Comparison of ENCODE assay signal across 10 cellular contexts in genomic region chr11:111378185-111378772, GRCh38. TPM values are rescaled to one million over a fixed set of nuclear protein-coding genes. Genes with fewer than 3 reads are reported as not detected.
DNase-seq lines count a peak whose midpoint lies in the region; ATAC-seq and TF ChIP-seq lines count a peak whose summit lies in the region.
"Had no signal": no experiment of that assay in that cellular context is flagged by ENCODE, and none has a peak within 500 bp of the region (broad histone marks: within the 10 kb centered on the region; RNA-seq: fewer than 3 reads in every experiment).

No MANE protein-coding gene starts in this region.

- no peak overlapping the region for H3K4me3 Mint-ChIP-seq in GM23338

- no peak overlapping the region for H3K4me3 ChIP-seq in GM23338
- H3K4me3 ChIP-seq in mucosa of descending colon: no peak overlapping the region

- no peak for TF ChIP-seq POLR2A in erythroblast (IDR thresholded peaks at IDR 0.05; ENCODE audit: low read length)

- no peaks in the 10 kb centered on the region for H3K9me3 Mint-ChIP-seq in GM23338

- H3K79me2 ChIP-seq in GM23338 (replicated peaks; ENCODE audit: insufficient read depth): no peaks in the 10 kb centered on the region

- H4K20me1 ChIP-seq in GM23338 (replicated peaks; ENCODE audit: insufficient read depth): no peaks in the 10 kb centered on the region

- no peak overlapping the region for H3K27ac Mint-ChIP-seq in GM23338

- H3K27ac ChIP-seq in GM23338 (ENCODE audit: low read depth) (no peak overlapping the region), RWPE1 (peak overlapping the region; percentile 76)

- POLR2A ChIA-PET in RWPE1 (lab: Yijun Ruan, JAX; ENCODE audit: low non-redundant PET): no interaction called here

- no peaks in the 10 kb centered on the region for H3K36me3 Mint-ChIP-seq in GM23338 (ENCODE audit: low read depth)

- TF ChIP-seq CTCF in GM23338 (conservative IDR thresholded peaks at IDR 0.05; ENCODE audit: low read depth in 2 of 2): no peak
- TF ChIP-seq CTCF in RWPE1 (conservative IDR thresholded peaks at IDR 0.05; ENCODE audit: low read depth): no peak
- no peak for TF ChIP-seq CTCF in mucosa of descending colon (IDR thresholded peaks at IDR 0.05)

- H3K4me2 ChIP-seq in GM23338: no peak overlapping the region

- H3K9me3 ChIP-seq in mucosa of descending colon: no peaks in the 10 kb centered on the region

- H3K36me3 ChIP-seq in GM23338 (ENCODE audit: insufficient read depth): no peaks in the 10 kb centered on the region
- H3K36me3 ChIP-seq in mucosa of descending colon (ENCODE audit: low read depth): no peaks in the 10 kb centered on the region

- CTCF ChIA-PET in RWPE1 (lab: Yijun Ruan, JAX): interaction anchor here (0.6 to 1.2 kb wide), 2 partner anchors 42 to 45 kb away, joined by 3 to 4 read pairs; no protein-coding TSS in a partner anchor

- H3K27me3 Mint-ChIP-seq in GM23338 (ENCODE audit: insufficient read depth, low read depth, poor library complexity): peaks cover 2% of the 10 kb centered on the region

- H3K27me3 ChIP-seq in GM23338 (ENCODE audit: insufficient read depth): no peaks in the 10 kb centered on the region

- H3F3A ChIP-seq in GM23338 (replicated peaks; ENCODE audit: low read depth): no peaks in the 10 kb centered on the region

- ATAC-seq in GM23338: no peak
- peak; percentile 4 for ATAC-seq in mucosa of descending colon

- intact Hi-C loops in mucosa of descending colon (cut with DNase I, micrococcal nuclease): no loop called here
- intact Hi-C loops in head of caudate nucleus (cut with DNase I): no loop called here

- H3K9me2 ChIP-seq in GM23338 (ENCODE audit: insufficient read depth): 0 out of 2 replicates have a peak, but pooled peaks cover 11% of the 10 kb centered on the region

- H3K4me1 ChIP-seq in GM23338 (ENCODE audit: insufficient read depth) (no peaks in the 10 kb centered on the region), mucosa of descending colon (ENCODE audit: low read depth) (no peaks in the 10 kb centered on the region)

- peak overlapping the region; percentile 87; the same call in 1 of the 2 replicates for H2AFZ ChIP-seq in GM23338

- DNase-seq in NCI-H2107 treated with DMSO at 0.1 percent for 48 hours (lab: John Stamatoyannopoulos, UW; ENCODE audit: unreplicated experiment) (peak; percentile 29), NCI-H2107 (lab: John Stamatoyannopoulos, UW) (no peak), GM23338 (ENCODE audit: low spot score) (no peak), RWPE1 (ENCODE audit: low spot score) (peak; percentile 26), mucosa of descending colon (no peak), cerebellum (ENCODE audit: low spot score) (no peak), head of caudate nucleus (no peak), erythroblast (lab: John Stamatoyannopoulos, UW) (no peak)
- DNase-seq: NCI-H2171 treated with DMSO at 0.1 percent for 48 hours had no signal

- H3K4me1 Mint-ChIP-seq in GM23338: no peaks in the 10 kb centered on the region; the same call in 2 of the 3 replicates

TF ChIP-seq in GM23338, 12 proteins besides CTCF, POLR2A, EP300 and RAD21:
- TF ChIP-seq ZNF114 (CRISPR knock-in tag; IDR thresholded peaks at IDR 0.05) (no peak), POLR2AphosphoS5 (IDR thresholded peaks at IDR 0.05; ENCODE audit: low read depth) (no peak), ZNF462 (CRISPR knock-in tag; IDR thresholded peaks at IDR 0.05) (no peak), REST (IDR thresholded peaks at IDR 0.05; ENCODE audit: unreplicated experiment) (no peak), NANOG (IDR thresholded peaks at IDR 0.05; ENCODE audit: borderline replicate concordance) (no peak), CREB1 (CRISPR knock-in tag; IDR thresholded peaks at IDR 0.05; ENCODE audit: low read depth) (no peak), ZNF331 (CRISPR knock-in tag; IDR thresholded peaks at IDR 0.05; ENCODE audit: low read depth) (no peak)

RNA-seq across cellular contexts. Expression of gene POU2AF1, which starts 0.8 kb away (rescaled TPM):
- not detected in 2 replicates for total RNA-seq in GM23338 (2014; rRNA removed; shearing (Covaris generic))
- polyA plus RNA-seq in GM23338 (2016; fragmentation: Nextera tagmentation; extraction: Ambion mirVana): not detected in 2 replicates
- total RNA-seq in mucosa of descending colon: 1 to 10 TPM; 2.8 to 9.3 (median 5.4) TPM
- total RNA-seq in cerebellum: 0.36 TPM
- total RNA-seq: A172 had no signal

Comparison
In these comparisons a context has a peak if more than half of its experiments do, and no peak if none do; other contexts are left out.
1. DNase-seq: peak in NCI-H2107 treated with DMSO at 0.1 percent for 48 hours (single experiment) and RWPE1 (single experiment); none in NCI-H2107 (single experiment), GM23338 (single experiment), mucosa of descending colon (0 of 3), cerebellum (single experiment), head of caudate nucleus (0 of 42) and erythroblast (0 of 2).